ENCODE assay signal across 8 cellular contexts in the genomic region with DNA sequence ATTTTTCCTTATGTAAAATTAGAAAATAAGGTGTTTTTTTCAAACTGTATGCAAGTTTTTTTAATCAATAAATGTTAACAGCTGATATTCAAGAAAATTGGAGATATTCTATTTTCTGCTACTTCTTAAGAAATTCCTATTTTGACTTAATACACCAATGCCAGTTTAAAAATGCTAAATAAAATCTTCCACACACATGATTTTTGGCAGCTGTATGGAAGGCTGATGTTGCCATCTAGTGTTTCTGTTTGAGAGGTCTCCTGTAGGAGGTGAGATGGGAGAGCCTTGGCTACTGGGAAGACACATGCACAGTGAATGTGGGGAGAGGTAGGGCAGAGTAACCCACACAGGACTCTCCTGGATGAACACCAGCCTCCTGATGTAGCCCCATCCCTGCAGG. TPM values are rescaled to one million over a fixed set of nuclear protein-coding genes. Genes with fewer than 3 reads are reported as not detected.
DNase-seq lines count a peak whose midpoint lies in the region; ATAC-seq, FAIRE-seq and TF ChIP-seq lines count a peak whose summit lies in the region.

No MANE protein-coding gene starts in this region.

- no peak overlapping the region for H3K4me3 ChIP-seq in Caco-2 (ENCODE audit: low read depth, low read length)

- DNase-seq in Caco-2 (peak in 1 of 2 experiments; percentile 35), RPMI7951 (ENCODE audit: low read depth) (peak; percentile 41), kidney glomerular epithelial cell (lab: John Stamatoyannopoulos, UW) (peak; percentile 70), urothelium cell line (ENCODE audit: low spot score) (peak; percentile 53), T1000 (lab: John Stamatoyannopoulos, UW) (no peak)

- peak; percentile 58 for ATAC-seq in GM18519 (IDR thresholded peaks at IDR 0.05; ENCODE audit: low FRiP score, unreplicated experiment)
- peak; percentile 87 for ATAC-seq in HG03378 (IDR thresholded peaks at IDR 0.05; ENCODE audit: unreplicated experiment)

- H3K9me3 Mint-ChIP-seq in Caco-2 (ENCODE audit: unreplicated experiment): no peaks in the 10 kb centered on the region
- no peaks in the 10 kb centered on the region for H3K9me3 Mint-ChIP-seq in brain

- intact Hi-C loops in Caco-2 (cut with micrococcal nuclease; ENCODE audit: unreplicated experiment): loop anchor here (1.0 kb wide), 2 partner anchors 97 to 115 kb away; no protein-coding TSS in a partner anchor

- no peak overlapping the region for H3K27ac Mint-ChIP-seq in Caco-2 (ENCODE audit: unreplicated experiment)
- H3K27ac Mint-ChIP-seq in brain: no peak overlapping the region

- H3K27me3 ChIP-seq in Caco-2 (replicated peaks; ENCODE audit: control insufficient read depth, insufficient read depth, low read length): no peaks in the 10 kb centered on the region; the same call in 1 of the 2 replicates

- H3K4me1 ChIP-seq in Caco-2: no peaks in the 10 kb centered on the region

- CTCF ChIA-PET in Caco-2 (lab: Charles Lee): interaction anchor here (1.0 kb wide), 2 partner anchors 97 to 114 kb away, joined by 3 to 8 read pairs; no protein-coding TSS in a partner anchor

- H3K9me3 ChIP-seq in Caco-2: no peaks in the 10 kb centered on the region

- no peaks in the 10 kb centered on the region for H3K36me3 Mint-ChIP-seq in Caco-2 (ENCODE audit: insufficient read depth, unreplicated experiment)
- no peaks in the 10 kb centered on the region for H3K36me3 Mint-ChIP-seq in brain

- peaks cover 18% of the 10 kb centered on the region for H3K27me3 Mint-ChIP-seq in Caco-2 (ENCODE audit: insufficient read depth, unreplicated experiment)
- H3K27me3 Mint-ChIP-seq in brain: peaks cover 3% of the 10 kb centered on the region

- H3K4me1 Mint-ChIP-seq in Caco-2 (ENCODE audit: low read depth, unreplicated experiment): no peaks in the 10 kb centered on the region
- no peaks in the 10 kb centered on the region for H3K4me1 Mint-ChIP-seq in brain

- no peaks in the 10 kb centered on the region for H3K36me3 ChIP-seq in Caco-2 (ENCODE audit: control insufficient read depth, insufficient read depth, low read length)

- BruUV-seq in Caco-2 (replicated peaks; lab: Mats Ljungman, UMichigan): no TSS peak

- peak; percentile 37 to 40 for TF ChIP-seq CTCF in Caco-2 (IDR thresholded peaks at IDR 0.05; ENCODE audit: insufficient read depth in 1 of 2, low read depth in 1 of 2, low read length in 1 of 2, severe bottlenecking in 1 of 2, unreplicated experiment in 1 of 2)
- TF ChIP-seq CTCF in brain (conservative IDR thresholded peaks at IDR 0.05): peak; percentile 62 to 76

- no peak overlapping the region for H3K4me3 Mint-ChIP-seq in Caco-2 (ENCODE audit: unreplicated experiment)
- no peak overlapping the region for H3K4me3 Mint-ChIP-seq in brain

- no peak for FAIRE-seq in urothelium cell line (lab: Jason Lieb, UNC)

- POLR2A ChIA-PET in Caco-2 (lab: Charles Lee): no interaction called here

RNA-seq across cellular contexts. Expression of gene OR2B11, which starts 29.2 kb away (rescaled TPM):
- not detected in 2 replicates for total RNA-seq in Caco-2 (2022)
- not detected in 2 replicates for total RNA-seq in RPMI7951 (2014; rRNA removed; shearing (Covaris generic))
- polyA plus RNA-seq in brain (ENCODE audit: insufficient read depth, low read depth, low replicate concordance): not detected

RNA-seq across cellular contexts. Expression of gene OR2C3, which starts 49.2 kb away (rescaled TPM):
- not detected in 2 replicates for total RNA-seq in Caco-2 (2022)
- not detected in 2 replicates for total RNA-seq in RPMI7951 (2014; rRNA removed; shearing (Covaris generic))
- not detected for polyA plus RNA-seq in brain (ENCODE audit: insufficient read depth, low read depth, low replicate concordance)
